ENCODE assay signal across 9 cellular contexts in the genomic region with DNA sequence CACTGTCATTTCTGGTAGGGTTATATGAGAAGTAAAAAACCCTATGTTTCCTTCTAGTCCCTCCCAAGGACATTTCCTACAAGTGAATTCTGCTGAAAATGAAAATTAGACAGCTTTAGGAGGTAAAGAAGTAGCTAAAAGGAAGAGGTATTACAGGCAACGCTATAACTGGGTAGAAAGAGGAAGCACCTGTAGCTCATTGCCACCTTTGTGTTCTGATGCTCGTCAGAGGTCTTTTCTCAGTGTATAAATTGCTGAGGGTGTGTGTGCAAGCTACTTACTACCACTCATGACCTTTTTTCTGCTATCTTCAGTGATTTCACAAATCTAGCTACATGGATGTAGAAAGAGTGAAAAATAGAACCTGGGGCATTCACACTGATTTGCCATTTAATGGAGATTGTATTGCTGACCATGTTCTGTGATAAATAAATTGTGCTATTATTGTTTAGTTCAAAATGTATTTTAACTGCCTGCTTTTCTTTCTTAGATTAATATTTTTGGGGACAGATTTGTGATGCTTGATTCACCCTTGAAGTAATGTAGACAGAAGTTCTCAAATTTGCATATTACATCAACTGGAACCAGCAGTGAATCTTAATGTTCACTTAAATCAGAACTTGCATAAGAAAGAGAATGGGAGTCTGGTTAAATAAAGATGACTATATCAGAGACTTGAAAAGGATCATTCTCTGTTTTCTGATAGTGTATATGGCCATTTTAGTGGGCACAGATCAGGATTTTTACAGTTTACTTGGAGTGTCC. TPM values are rescaled to one million over a fixed set of nuclear protein-coding genes. Genes with fewer than 3 reads are reported as not detected.
A peak's percentile ranks its signal among the peaks of the same experiment; 100 is the strongest.
DNase-seq lines count a peak whose midpoint lies in the region; ATAC-seq and TF ChIP-seq lines count a peak whose summit lies in the region.
"Had no signal": no experiment of that assay in that cellular context is flagged by ENCODE, and none has a peak within 500 bp of the region (broad histone marks: within the 10 kb centered on the region; RNA-seq: fewer than 3 reads in every experiment).

No MANE protein-coding gene starts in this region.

- TF ChIP-seq POLR2A in spleen (IDR thresholded peaks at IDR 0.05): no peak

- peak overlapping the region; percentile 95 for H3K4me3 ChIP-seq in CD4-positive, CD25-positive, alpha-beta regulatory T cell (ENCODE audit: low read depth, low read length)
- peak overlapping the region; percentile 80 for H3K4me3 ChIP-seq in brain microvascular endothelial cell (ENCODE audit: low read depth, low read length)
- peak overlapping the region in 5 of 8 donors; percentile 88 to 99 (median 98) for H3K4me3 ChIP-seq in spleen
- peak overlapping the region in 1 of 2 donors; percentile 84 for H3K4me3 ChIP-seq in left lung

- peaks cover 24% of the 10 kb centered on the region for H3K4me1 ChIP-seq in CD4-positive, CD25-positive, alpha-beta regulatory T cell (ENCODE audit: control insufficient read depth, insufficient read depth, low read length, poor library complexity, severe bottlenecking)
- H3K4me1 ChIP-seq in spleen (peaks cover 15 to 80% (median 51%) of the 10 kb centered on the region in 6 donors), left lung (peaks cover 4 to 41% of the 10 kb centered on the region in 2 donors)

- H3K27me3 ChIP-seq in CD4-positive, CD25-positive, alpha-beta regulatory T cell (ENCODE audit: control insufficient read depth, insufficient read depth, low read length): no peaks in the 10 kb centered on the region
- H3K27me3 ChIP-seq in brain microvascular endothelial cell (replicated peaks) (no peaks in the 10 kb centered on the region), spleen (replicated peaks in 1 of 7) (no peaks in the 10 kb centered on the region), left lung (no peaks in the 10 kb centered on the region)

- no peak for TF ChIP-seq CTCF in brain microvascular endothelial cell (IDR thresholded peaks at IDR 0.05; ENCODE audit: low read depth, low read length, missing control alignments)
- TF ChIP-seq CTCF in spleen (IDR thresholded peaks at IDR 0.05 in 8 of 11, conservative IDR thresholded peaks at IDR 0.05 in 3 of 11): no peak
- TF ChIP-seq CTCF in left lung (IDR thresholded peaks at IDR 0.05): no peak

- 7 to 31% (median 12%) methylated on average over 2 of the region's 2 CpGs for WGBS in spleen, 5 donors

- H3K27me3 Mint-ChIP-seq in CD4-positive, CD25-positive, alpha-beta regulatory T cell: peaks cover 6% of the 10 kb centered on the region

- H3K9me3 ChIP-seq in CD4-positive, CD25-positive, alpha-beta regulatory T cell (ENCODE audit: control insufficient read depth in 2 of 2, low read length in 2 of 2): no peaks in the 10 kb centered on the region
- H3K9me3 ChIP-seq in spleen: no peaks in the 10 kb centered on the region
- no peaks in the 10 kb centered on the region for H3K9me3 ChIP-seq in left lung

- H3K4me3 Mint-ChIP-seq in CD4-positive, CD25-positive, alpha-beta regulatory T cell: peak overlapping the region in 1 of 4 donors; percentile 5
- H3K4me3 Mint-ChIP-seq: stimulated activated naive CD8-positive, alpha-beta T cell treated with anti-CD3 and anti-CD28 coated beads, Interleukin-15, Interleukin-2, amounts not matched to agents 100 ng/mL and 50 ng/mL, for 24 hours had no signal

- DNase-seq in CD4-positive, CD25-positive, alpha-beta regulatory T cell: peak in 2 of 3 donors; percentile 5 to 20
- no peak for DNase-seq in brain microvascular endothelial cell
- DNase-seq in spleen: no peak
- DNase-seq in left lung: no peak
- DNase-seq in stimulated activated CD4-positive, alpha-beta T cell treated with anti-CD3 and anti-CD28 coated beads, Interleukin-1b, Interleukin-23, amount 100 ng/mL, for 48 hours: no peak
- DNase-seq in NK-92 treated with Interleukin-12 subunit alpha and Interleukin-12 subunit beta, amount 100 ng/mL, for 24 hours (lab: John Stamatoyannopoulos, UW): no peak

- in situ Hi-C loops in brain microvascular endothelial cell (cut with HindIII; ENCODE audit: low pct_ligation_motif_present, low sequenced_read_pairs): no loop called here

- no peak for ATAC-seq in CD4-positive, CD25-positive, alpha-beta regulatory T cell (ENCODE audit: low read depth in 2 of 2)
- ATAC-seq in GM19328 (IDR thresholded peaks at IDR 0.05; ENCODE audit: unreplicated experiment) (peak; percentile 37), HG03196 (IDR thresholded peaks at IDR 0.05; ENCODE audit: unreplicated experiment) (peak; percentile 34), left lung (no peak)

- intact Hi-C loops in spleen (cut with DNase I; ENCODE audit: low total_unique reads): no loop called here
- intact Hi-C loops in left lung (cut with DNase I): no loop called here

- peaks cover 6% of the 10 kb centered on the region for H3K36me3 Mint-ChIP-seq in CD4-positive, CD25-positive, alpha-beta regulatory T cell

- H3K27ac Mint-ChIP-seq in CD4-positive, CD25-positive, alpha-beta regulatory T cell: no peak overlapping the region
- H3K27ac Mint-ChIP-seq: stimulated activated naive CD8-positive, alpha-beta T cell treated with anti-CD3 and anti-CD28 coated beads, Interleukin-15, Interleukin-2, amounts not matched to agents 100 ng/mL and 50 ng/mL, for 24 hours had no signal

- H3K27ac ChIP-seq in CD4-positive, CD25-positive, alpha-beta regulatory T cell (ENCODE audit: insufficient read depth, low read length, poor library complexity, severe bottlenecking): peak overlapping the region; percentile 80
- no peak overlapping the region for H3K27ac ChIP-seq in brain microvascular endothelial cell
- H3K27ac ChIP-seq in spleen: peak overlapping the region; percentile 21 to 95 (median 90)
- peak overlapping the region in 1 of 2 donors; percentile 95 for H3K27ac ChIP-seq in left lung

- H3K36me3 ChIP-seq in CD4-positive, CD25-positive, alpha-beta regulatory T cell (ENCODE audit: control insufficient read depth, insufficient read depth, low read length): peaks cover 7% of the 10 kb centered on the region
- H3K36me3 ChIP-seq in brain microvascular endothelial cell (replicated peaks) (no peaks in the 10 kb centered on the region), spleen (peaks cover 0 to 30% (median 13%) of the 10 kb centered on the region in 6 donors), left lung (peaks cover 0 to 25% of the 10 kb centered on the region in 2 donors)

- peaks cover 0 to 9% (median 4%) of the 10 kb centered on the region in 4 donors for H3K4me1 Mint-ChIP-seq in CD4-positive, CD25-positive, alpha-beta regulatory T cell

- H3K9me3 Mint-ChIP-seq in CD4-positive, CD25-positive, alpha-beta regulatory T cell: no peaks in the 10 kb centered on the region
- H3K9me3 Mint-ChIP-seq: stimulated activated naive CD8-positive, alpha-beta T cell treated with anti-CD3 and anti-CD28 coated beads, Interleukin-15, Interleukin-2, amounts not matched to agents 100 ng/mL and 50 ng/mL, for 24 hours had no signal

RNA-seq across cellular contexts. Expression of gene DNAJC10, which starts 1.6 kb away (rescaled TPM):
- 32.9 TPM for total RNA-seq in CD4-positive, CD25-positive, alpha-beta regulatory T cell
- 10 to 100 TPM; 38.2 to 52.5 (median 49.4) TPM for polyA plus RNA-seq in CD4-positive, CD25-positive, alpha-beta regulatory T cell
- total RNA-seq in spleen (100 to 1,000 TPM in 1 of 7 donors, 10 to 100 TPM in 6; 54.3 to 108 (median 81.9) TPM), left lung (100 to 1,000 TPM; 120 to 163 TPM)
- 10 to 100 TPM; 25.7 to 30.4 (median 25.8) TPM for polyA plus RNA-seq in spleen

Comparison
In these comparisons a context has a peak if more than half of its experiments do, and no peak if none do; other contexts are left out.
1. ATAC-seq: peak in GM19328 (single experiment) and HG03196 (single experiment); none in CD4-positive, CD25-positive, alpha-beta regulatory T cell (0 of 2) and left lung (single experiment).
2. DNase-seq: peak in CD4-positive, CD25-positive, alpha-beta regulatory T cell (2 of 3); none in brain microvascular endothelial cell (single experiment), spleen (single experiment), left lung (0 of 2), stimulated activated CD4-positive, alpha-beta T cell treated with anti-CD3 and anti-CD28 coated beads, Interleukin-1b, Interleukin-23, amount 100 ng/mL, for 48 hours (single experiment) and NK-92 treated with Interleukin-12 subunit alpha and Interleukin-12 subunit beta, amount 100 ng/mL, for 24 hours (single experiment).